In genomic region chr2:100639588-100640195, GRCh38 we compare ENCODE assay signal across 16 cellular contexts.
"Had no signal": no experiment of that assay in that cellular context is flagged by ENCODE, and none has a peak within 500 bp of the region (broad histone marks: within the 10 kb centered on the region; RNA-seq: fewer than 3 reads in every experiment).

No MANE protein-coding gene starts in this region.

- H3K4me1 ChIP-seq: colonic mucosa, gastrocnemius medialis, suprapubic skin had no signal

- H3K36me3 ChIP-seq: colonic mucosa, gastrocnemius medialis, ovary, suprapubic skin had no signal

- H3K9me3 Mint-ChIP-seq: natural killer cell had no signal

- H3K27ac ChIP-seq: colonic mucosa, epithelial cell of prostate, gastrocnemius medialis, ovary, suprapubic skin had no signal

- H3K36me3 Mint-ChIP-seq: immature natural killer cell, natural killer cell had no signal

- H3K27me3 ChIP-seq: colonic mucosa, ovary, suprapubic skin had no signal

- ATAC-seq: gastrocnemius medialis; left colon; natural killer cell; stimulated activated naive CD8-positive, alpha-beta T cell treated with anti-CD3 and anti-CD28 coated beads, Interleukin-15, Interleukin-2, amounts not matched to agents 100 U/mL and 50 U/mL, for 24 hours had no signal

- DNase-seq: activated CD4-positive, alpha-beta T cell treated with anti-CD3 and anti-CD28 coated beads, Interleukin-2, amount 50 U/mL, for 4 hours; activated naive CD4-positive, alpha-beta T cell; activated T-cell treated with anti-CD3 and anti-CD28 coated beads, Interleukin-2, amount 50 U/mL, for 1 hour; colonic mucosa; effector CD4-positive, alpha-beta T cell; gastrocnemius medialis; immature natural killer cell; left colon; mammary epithelial cell; natural killer cell; ovary; stimulated activated CD4-positive, alpha-beta T cell treated with anti-CD3 and anti-CD28 coated beads, Interleukin-12 subunit alpha, Interleukin-12 subunit beta, amount 100 ng/mL, for 4 hours; stimulated activated naive CD8-positive, alpha-beta T cell treated with anti-CD3 and anti-CD28 coated beads, Interleukin-15, Interleukin-2, amounts not matched to agents 100 U/mL and 50 U/mL, for 24 hours; T-helper 2 cell had no signal

- H3K4me3 ChIP-seq: colonic mucosa, gastrocnemius medialis, ovary, suprapubic skin had no signal

- H3K27ac Mint-ChIP-seq: immature natural killer cell, natural killer cell had no signal

- H3K4me3 Mint-ChIP-seq: immature natural killer cell, natural killer cell had no signal

- H3K9me3 ChIP-seq: colonic mucosa, gastrocnemius medialis, ovary, suprapubic skin had no signal
